Comparison of ENCODE assay signal across 8 cellular contexts in the genomic region with DNA sequence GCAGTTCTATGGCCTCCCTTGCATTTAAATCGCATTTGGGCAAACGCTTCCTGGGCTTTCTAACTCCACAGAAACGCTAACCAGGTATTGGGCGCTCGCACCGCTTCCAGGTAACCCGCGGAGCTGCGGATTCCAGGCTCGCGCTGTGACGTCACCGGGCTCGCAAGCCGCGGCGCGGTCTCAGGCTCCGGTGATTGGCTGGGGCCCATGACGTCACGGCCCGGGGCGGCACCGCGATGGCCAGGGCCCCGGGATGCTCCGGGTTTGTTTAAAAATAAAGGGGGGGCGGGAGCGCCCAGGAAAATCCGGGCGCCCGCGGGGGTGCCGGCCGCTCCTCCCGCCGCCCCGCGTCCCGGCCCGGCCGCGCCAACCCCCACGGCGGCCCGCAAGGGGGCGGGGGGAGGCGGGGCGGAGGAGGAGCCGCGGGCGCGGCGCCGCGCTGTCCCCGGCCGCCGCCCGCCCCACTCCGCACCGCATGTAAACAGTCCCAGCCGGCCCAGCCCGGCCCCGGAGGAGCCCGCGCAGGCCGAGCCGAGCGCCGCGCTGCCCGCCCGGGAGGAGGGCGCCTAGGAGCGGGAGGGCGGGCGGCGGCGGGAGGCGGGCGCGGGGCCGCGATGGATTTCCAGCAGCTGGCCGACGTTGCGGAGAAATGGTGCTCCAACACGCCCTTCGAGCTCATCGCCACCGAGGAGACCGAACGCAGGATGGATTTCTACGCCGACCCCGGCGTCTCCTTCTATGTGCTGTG. TPM values are rescaled to one million over a fixed set of nuclear protein-coding genes. Genes with fewer than 3 reads are reported as not detected.
DNase-seq lines count a peak whose midpoint lies in the region; ATAC-seq and TF ChIP-seq lines count a peak whose summit lies in the region.

Gene MTURN, plus strand, starts transcription at position 464 of the 748 bp plus-strand sequence. Its CDS starts 151 bp downstream, at position 615.

- H3K36me3 Mint-ChIP-seq in activated naive CD4-positive, alpha-beta T cell treated with anti-CD3 and anti-CD28 coated beads, Interleukin-2, amount 10 ng/mL, durations not matched to agents 7 days and 5 days = no peaks in the 10 kb centered on the region

- H3K9me3 Mint-ChIP-seq in activated naive CD4-positive, alpha-beta T cell treated with anti-CD3 and anti-CD28 coated beads, Interleukin-2, amount 10 ng/mL, durations not matched to agents 7 days and 5 days = no peaks in the 10 kb centered on the region

- H3K79me2 ChIP-seq in MM.1S (ENCODE audit: low read length) = peaks cover 4% of the 10 kb centered on the region; the same call in 1 of the 2 replicates

- H2AFZ ChIP-seq in MM.1S (ENCODE audit: low read length) (peak within 1 kb of the TSS; percentile 94), neuronal stem cell (ENCODE audit: low read length) (peak within 1 kb of the TSS; percentile 90)

- peak within 1 kb of the TSS; percentile 85 for H3K18ac ChIP-seq in neuronal stem cell (ENCODE audit: low read length)

- peaks cover 54% of the 10 kb centered on the region for H3K27me3 Mint-ChIP-seq in activated naive CD4-positive, alpha-beta T cell treated with anti-CD3 and anti-CD28 coated beads, Interleukin-2, amount 10 ng/mL, durations not matched to agents 7 days and 5 days

- no peak within 1 kb of the TSS for H3K4ac ChIP-seq in neuronal stem cell (ENCODE audit: low read length)

- H3K27me3 ChIP-seq in MM.1S (replicated peaks; ENCODE audit: insufficient read depth, low read length) (no peaks in the 10 kb centered on the region), gastroesophageal sphincter (no peaks in the 10 kb centered on the region), neuronal stem cell (ENCODE audit: control insufficient read depth in 3 of 3, insufficient read depth in 3 of 3, low read depth in 1 of 3, low read length in 3 of 3) (peaks cover 0 to 6% (median 0%) of the 10 kb centered on the region in 3 experiments), stomach smooth muscle (ENCODE audit: control insufficient read depth in 1 of 2, insufficient read depth in 2 of 2, low read length in 2 of 2) (no peaks in the 10 kb centered on the region)

- H2BK120ac ChIP-seq in neuronal stem cell (ENCODE audit: low read depth, low read length) = peak within 1 kb of the TSS; percentile 48

- H2BK15ac ChIP-seq in neuronal stem cell (ENCODE audit: low read length) = no peak within 1 kb of the TSS

- peaks cover 4% of the 10 kb centered on the region; the same call in 1 of the 2 replicates for H3F3A ChIP-seq in MM.1S (ENCODE audit: insufficient read depth, low read length)

- no peak within 1 kb of the TSS for H2BK12ac ChIP-seq in neuronal stem cell (ENCODE audit: low read length)

- DNase-seq in ELR (ENCODE audit: low read depth) (peak; percentile 89), HCEC 1CT (peak; percentile 91), MM.1S (peak; percentile 79), SK-N-DZ (ENCODE audit: low spot score) (peak; percentile 82), neuronal stem cell (ENCODE audit: low spot score) (peak; percentile 86)
- peak; percentile 90 for DNase-seq in activated naive CD4-positive, alpha-beta T cell treated with anti-CD3 and anti-CD28 coated beads, Interleukin-2, amount 10 ng/mL, durations not matched to agents 7 days and 5 days

- H3K36me3 ChIP-seq in MM.1S (replicated peaks; ENCODE audit: insufficient read depth, low read length) (no peaks in the 10 kb centered on the region), gastroesophageal sphincter (no peaks in the 10 kb centered on the region), neuronal stem cell (replicated peaks in 1 of 2; ENCODE audit: control insufficient read depth in 2 of 2, insufficient read depth in 2 of 2, low read length in 2 of 2) (no peaks in the 10 kb centered on the region), stomach smooth muscle (ENCODE audit: control insufficient read depth in 2 of 2, insufficient read depth in 2 of 2, low read length in 2 of 2) (no peaks in the 10 kb centered on the region)

- H3K4me2 ChIP-seq in MM.1S (ENCODE audit: low read depth, low read length) = peak within 1 kb of the TSS; percentile 92
- H3K4me2 ChIP-seq in neuronal stem cell (ENCODE audit: insufficient read depth, low read length, poor library complexity, severe bottlenecking) = peak within 1 kb of the TSS; percentile 98

- no peaks in the 10 kb centered on the region for H3K9me3 ChIP-seq in MM.1S (replicated peaks; ENCODE audit: insufficient read depth, low read length)
- no peaks in the 10 kb centered on the region for H3K9me3 ChIP-seq in gastroesophageal sphincter
- no peaks in the 10 kb centered on the region for H3K9me3 ChIP-seq in neuronal stem cell (replicated peaks in 1 of 2; ENCODE audit: control insufficient read depth in 2 of 2, insufficient read depth in 1 of 2, low read depth in 1 of 2, low read length in 2 of 2)
- H3K9me3 ChIP-seq in stomach smooth muscle (ENCODE audit: control insufficient read depth in 2 of 2, low read length in 2 of 2) = no peaks in the 10 kb centered on the region

- no peaks in the 10 kb centered on the region for H3K9me2 ChIP-seq in MM.1S (replicated peaks; ENCODE audit: insufficient read depth, low read length)

- H4K20me1 ChIP-seq in MM.1S (ENCODE audit: insufficient read depth, low read length) = no peaks in the 10 kb centered on the region

- H3K9ac ChIP-seq in MM.1S (ENCODE audit: low read length) (peak within 1 kb of the TSS; percentile 73), neuronal stem cell (ENCODE audit: low read depth, low read length, poor library complexity) (peak within 1 kb of the TSS; percentile 85), stomach smooth muscle (ENCODE audit: low read length in 2 of 2) (peak within 1 kb of the TSS; percentile 75 to 76)

- no peak within 1 kb of the TSS for H2BK5ac ChIP-seq in neuronal stem cell (ENCODE audit: low read length)

- TF ChIP-seq EP300 in gastroesophageal sphincter (IDR thresholded peaks at IDR 0.05) = no peak

- CTCF ChIA-PET in activated naive CD4-positive, alpha-beta T cell treated with anti-CD3 and anti-CD28 coated beads, Interleukin-2, amount 10 ng/mL, durations not matched to agents 7 days and 5 days (lab: Charles Lee) = interaction anchor here (1.1 to 1.7 kb wide), 2 partner anchors 25 to 28 kb away, joined by 3 to 8 read pairs; no protein-coding TSS in a partner anchor

- peak; percentile 69 to 89 for TF ChIP-seq POLR2A in gastroesophageal sphincter (IDR thresholded peaks at IDR 0.05)

- H3K4me3 ChIP-seq in MM.1S (ENCODE audit: low read length) (peak within 1 kb of the TSS; percentile 95), gastroesophageal sphincter (peak within 1 kb of the TSS; percentile 78 to 96), neuronal stem cell (ENCODE audit: low read length in 2 of 2) (peak within 1 kb of the TSS; percentile 96 to 99), stomach smooth muscle (ENCODE audit: low read length in 2 of 2) (peak within 1 kb of the TSS; percentile 77 to 92)

- TF ChIP-seq CTCF in MM.1S (IDR thresholded peaks at IDR 0.05; ENCODE audit: low read length) = no peak
- peak in 2 of 4 experiments; percentile 18 to 25 for TF ChIP-seq CTCF in gastroesophageal sphincter (IDR thresholded peaks at IDR 0.05)

- peak; percentile 92 for ATAC-seq in gastroesophageal sphincter

- peak within 1 kb of the TSS; percentile 81 for H3K27ac Mint-ChIP-seq in activated naive CD4-positive, alpha-beta T cell treated with anti-CD3 and anti-CD28 coated beads, Interleukin-2, amount 10 ng/mL, durations not matched to agents 7 days and 5 days

- H3K14ac ChIP-seq in neuronal stem cell (ENCODE audit: low read length) = peak within 1 kb of the TSS; percentile 27

- H3K4me1 ChIP-seq in MM.1S (ENCODE audit: low read length) (0 out of 2 replicates have a peak, but pooled peaks cover 5% of the 10 kb centered on the region), gastroesophageal sphincter (peaks cover 0 to 43% (median 9%) of the 10 kb centered on the region in 3 donors), neuronal stem cell (ENCODE audit: control insufficient read depth in 2 of 2, insufficient read depth in 1 of 2, low read depth in 1 of 2, low read length in 2 of 2) (peaks cover 0 to 3% of the 10 kb centered on the region in 2 donors), stomach smooth muscle (ENCODE audit: control insufficient read depth, insufficient read depth, low read length) (peaks cover 25% of the 10 kb centered on the region)

- H3K27ac ChIP-seq in MM.1S (ENCODE audit: low read length) (0 out of 2 replicates have a peak within 1 kb of the TSS, but pooled peaks have one; percentile 34), gastroesophageal sphincter (peak within 1 kb of the TSS; percentile 89 to 99 (median 92)), neuronal stem cell (replicated peaks; ENCODE audit: low read length) (peak within 1 kb of the TSS; percentile 33), stomach smooth muscle (ENCODE audit: low read length) (peak within 1 kb of the TSS; percentile 81)

- no peaks in the 10 kb centered on the region for H3K79me1 ChIP-seq in neuronal stem cell (ENCODE audit: low read depth, low read length)

- WGBS in gastroesophageal sphincter (ENCODE audit: low coverage in 1 of 2), 2 donors = 0% methylated on average over 1 to 2 of the region's 98 CpGs
- no CpG with 5 or more reads among the region's 98 CpGs for WGBS in neuronal stem cell (ENCODE audit: extremely low coverage in 2 of 2, insufficient read length in 2 of 2, insufficient replicate concordance in 1 of 2), 2 donors

- peak within 1 kb of the TSS; percentile 69 for H3K23ac ChIP-seq in neuronal stem cell (ENCODE audit: low read depth, low read length, poor library complexity)

- peak within 1 kb of the TSS; percentile 16 for H2AK5ac ChIP-seq in neuronal stem cell (ENCODE audit: low read depth, low read length)

- H3K4me3 Mint-ChIP-seq in activated naive CD4-positive, alpha-beta T cell treated with anti-CD3 and anti-CD28 coated beads, Interleukin-2, amount 10 ng/mL, durations not matched to agents 7 days and 5 days = peak within 1 kb of the TSS; percentile 84

- H4K91ac ChIP-seq in neuronal stem cell (ENCODE audit: low read depth, low read length, poor library complexity) = no peak within 1 kb of the TSS

- H4K8ac ChIP-seq in neuronal stem cell (ENCODE audit: low read depth, low read length) = no peak within 1 kb of the TSS

- peaks cover 12% of the 10 kb centered on the region for H3K4me1 Mint-ChIP-seq in activated naive CD4-positive, alpha-beta T cell treated with anti-CD3 and anti-CD28 coated beads, Interleukin-2, amount 10 ng/mL, durations not matched to agents 7 days and 5 days

RNA-seq across cellular contexts. Expression of gene MTURN, which starts in this region (rescaled TPM):
- 21.0 and 26.3 TPM in 2 replicates for polyA plus RNA-seq in SK-N-DZ (2014; cell fraction: cytosol; rRNA removed)
- polyA plus RNA-seq in SK-N-DZ (2014; cell fraction: nucleus; rRNA removed) = 26.4 and 27.1 TPM in 2 replicates
- 100 to 1,000 TPM; 196 to 252 (median 225) TPM for total RNA-seq in gastroesophageal sphincter
- 9.0 TPM for polyA plus RNA-seq in neuronal stem cell (2013, experiment 1 of 2)
- 8.6 TPM for polyA plus RNA-seq in neuronal stem cell (2013, experiment 2 of 2)

Comparison
In these comparisons a context has a peak if more than half of its experiments do, and no peak if none do; other contexts are left out.
1. Peak in every context shown above with its lines: DNase-seq, ATAC-seq, H3K4me3 ChIP-seq and H3K27ac ChIP-seq.
2. H3K27ac ChIP-seq: peak in every context shown above with its lines; median percentile 92 in gastroesophageal sphincter; 81 in stomach smooth muscle; 34 in MM.1S; 33 in neuronal stem cell.